Comparison of ENCODE assay signal across 8 cellular contexts in the genomic region with DNA sequence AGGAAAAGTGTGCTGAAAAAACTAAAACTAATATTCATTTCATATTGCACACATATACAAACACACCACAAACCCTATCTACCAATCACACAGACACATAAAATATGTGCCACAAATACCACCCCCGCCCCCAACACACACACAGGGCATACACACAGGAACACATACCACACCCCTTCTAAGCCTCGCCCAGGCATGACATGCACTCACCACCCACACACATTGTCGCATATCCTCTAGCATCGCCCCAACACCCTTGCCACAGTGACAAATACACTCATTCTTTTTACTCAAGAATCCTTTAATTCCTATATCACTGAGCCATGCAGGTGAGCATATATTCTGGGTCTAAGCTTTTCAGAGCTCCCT. TPM values are rescaled to one million over a fixed set of nuclear protein-coding genes. Genes with fewer than 3 reads are reported as not detected.
A peak's percentile ranks its signal among the peaks of the same experiment; 100 is the strongest.
DNase-seq lines count a peak whose midpoint lies in the region; ATAC-seq, FAIRE-seq and TF ChIP-seq lines count a peak whose summit lies in the region.

No MANE protein-coding gene starts in this region.

- FAIRE-seq in GM19239 (lab: Jason Lieb, UNC), result peak; percentile 8

- no peak for TF ChIP-seq CTCF in heart left ventricle (IDR thresholded peaks at IDR 0.05)

- ATAC-seq in heart left ventricle (peak; percentile 62 to 77 (median 76)), left lobe of liver (no peak)

- H3K27ac ChIP-seq in heart left ventricle, result peak overlapping the region; percentile 45 to 92 (median 80)

- intact Hi-C loops in heart left ventricle (cut with DNase I), result loop anchor here in 2 of 10 donors (5.0 to 10.0 kb wide), 2 partner anchors 270 to 272 kb away; no protein-coding TSS in a partner anchor

- no peaks in the 10 kb centered on the region for H3K9me3 ChIP-seq in heart left ventricle

- H3K27me3 ChIP-seq in heart left ventricle, result no peaks in the 10 kb centered on the region

- no peak for TF ChIP-seq POLR2A in heart left ventricle (IDR thresholded peaks at IDR 0.05)

- WGBS in heart left ventricle, 4 donors, result 16 to 29% (median 17%) methylated on average over 4 of the region's 4 CpGs

- DNase-seq in GM19239 (ENCODE audit: insufficient read length, low spot score), result no peak
- DNase-seq in HUDEP-2 (lab: John Stamatoyannopoulos, UW; ENCODE audit: unreplicated experiment in 76 of 76), result peak in 70 of 76 experiments; percentile 20 to 87 (median 64)
- peak; percentile 80 for DNase-seq in activated T-cell treated with anti-CD3 and anti-CD28 coated beads for 24 hours (ENCODE audit: low read depth)
- DNase-seq in heart left ventricle, result peak in 3 of 5 donors; percentile 38 to 63 (median 61)
- peak; percentile 66 to 91 for DNase-seq in stimulated activated CD4-positive, alpha-beta T cell treated with anti-CD3 and anti-CD28 coated beads, Interleukin-4, amount 100 ng/mL, for 4 hours
- DNase-seq in NCI-H2171 treated with DMSO at 0.1 percent for 48 hours (lab: John Stamatoyannopoulos, UW), result no peak
- DNase-seq in left lobe of liver (ENCODE audit: low spot score), result no peak
- DNase-seq in NCI-H2029 (lab: John Stamatoyannopoulos, UW), result no peak

- no peaks in the 10 kb centered on the region for H3K36me3 ChIP-seq in heart left ventricle

- peaks cover 0 to 34% (median 20%) of the 10 kb centered on the region in 12 donors for H3K4me1 ChIP-seq in heart left ventricle

- no peak overlapping the region for H3K4me3 ChIP-seq in heart left ventricle

RNA-seq across cellular contexts. Expression of a gene that starts 24.6 kb away (rescaled TPM):
- total RNA-seq in heart left ventricle (10 to 100 TPM; 32.6 to 70.2 (median 46.9) TPM), left lobe of liver (13.9 TPM)
- 10 to 100 TPM in 1 of 2 donors, 1 to 10 TPM in 1; 9.8 to 22.9 TPM for polyA plus RNA-seq in heart left ventricle

Comparison
In these comparisons a context has a peak if more than half of its experiments do, and no peak if none do; other contexts are left out.
1. DNase-seq: peak in HUDEP-2 (70 of 76), activated T-cell treated with anti-CD3 and anti-CD28 coated beads for 24 hours (single experiment), heart left ventricle (3 of 5) and stimulated activated CD4-positive, alpha-beta T cell treated with anti-CD3 and anti-CD28 coated beads, Interleukin-4, amount 100 ng/mL, for 4 hours (2 of 2); none in GM19239 (single experiment), NCI-H2171 treated with DMSO at 0.1 percent for 48 hours (single experiment), left lobe of liver (single experiment) and NCI-H2029 (single experiment).